ENCODE assay signal across 8 cellular contexts in genomic region chr16:81313731-81314602, GRCh38. TPM values are rescaled to one million over a fixed set of nuclear protein-coding genes. Genes with fewer than 3 reads are reported as not detected.
DNase-seq lines count a peak whose midpoint lies in the region; ATAC-seq, FAIRE-seq and TF ChIP-seq lines count a peak whose summit lies in the region.

No MANE protein-coding gene starts in this region.

- no peak for FAIRE-seq in GM12891 (lab: Jason Lieb, UNC)

- no peaks in the 10 kb centered on the region for H3K9me2 ChIP-seq in PC-3 (replicated peaks; ENCODE audit: low read length)

- no peaks in the 10 kb centered on the region for H3F3A ChIP-seq in PC-3 (ENCODE audit: low read length, unreplicated experiment)

- H3K79me2 ChIP-seq in PC-3 (ENCODE audit: low read length), result peaks cover 61% of the 10 kb centered on the region

- DNase-seq in GM12865 (ENCODE audit: low read depth), result peak; percentile 1
- no peak for DNase-seq in PC-3
- DNase-seq in neural crest cell (ENCODE audit: low read depth, low spot score), result no peak
- no peak for DNase-seq in stimulated activated CD4-positive, alpha-beta T cell treated with anti-CD3 and anti-CD28 coated beads, Interleukin-12 subunit alpha, Interleukin-12 subunit beta, amount 100 ng/mL, for 4 hours
- DNase-seq in GM12891 (ENCODE audit: insufficient read length, low spot score), result no peak

- H3K27me3 ChIP-seq in PC-3 (ENCODE audit: low read length), result no peaks in the 10 kb centered on the region
- no peaks in the 10 kb centered on the region for H3K27me3 ChIP-seq in endocrine pancreas (ENCODE audit: control insufficient read depth, insufficient read depth, low read length)

- H3K36me3 ChIP-seq in PC-3 (ENCODE audit: low read depth, low read length) (no peaks in the 10 kb centered on the region), endocrine pancreas (ENCODE audit: control insufficient read depth, insufficient read depth, low read length) (no peaks in the 10 kb centered on the region)

- TF ChIP-seq POLR2A in GM12891 (IDR thresholded peaks at IDR 0.05; ENCODE audit: low read depth, low read length), result no peak

- H3K4me3 ChIP-seq in GM12865 (ENCODE audit: low read depth, low read length), result peak overlapping the region; percentile 100
- H3K4me3 ChIP-seq in PC-3 (ENCODE audit: low read length), result peak overlapping the region; percentile 95
- H3K4me3 ChIP-seq in endocrine pancreas (ENCODE audit: control insufficient read depth, insufficient read depth, low read length), result peak overlapping the region; percentile 87

- peak overlapping the region; percentile 93 for H3K4me3 Mint-ChIP-seq in neural crest cell

- H3K9me3 ChIP-seq in PC-3 (ENCODE audit: low read length) (no peaks in the 10 kb centered on the region), endocrine pancreas (ENCODE audit: control insufficient read depth, low read length) (no peaks in the 10 kb centered on the region)

- TSS peak; percentile 80 for BruUV-seq in PC-3 (replicated peaks; lab: Mats Ljungman, UMichigan)

- POLR2A ChIA-PET in PC-3 (lab: Charles Lee; ENCODE audit: unreplicated experiment), result no interaction called here

- H3K4me1 ChIP-seq in PC-3 (ENCODE audit: insufficient read depth, low read length) (peaks cover 12% of the 10 kb centered on the region), endocrine pancreas (ENCODE audit: control insufficient read depth, insufficient read depth, low read length) (peaks cover 6% of the 10 kb centered on the region)

- CTCF ChIA-PET in PC-3 (lab: Charles Lee), result no interaction called here

- H3K4me2 ChIP-seq in PC-3 (ENCODE audit: low read length), result peak overlapping the region; percentile 95

- H3K9me3 Mint-ChIP-seq in neural crest cell, result no peaks in the 10 kb centered on the region

- H3K36me3 Mint-ChIP-seq in neural crest cell (ENCODE audit: low read depth), result no peaks in the 10 kb centered on the region

- ATAC-seq in PC-3 (no peak), HG03108 (IDR thresholded peaks at IDR 0.05; ENCODE audit: unreplicated experiment) (no peak), GM18858 (IDR thresholded peaks at IDR 0.05; ENCODE audit: unreplicated experiment) (no peak)

- peaks cover 29% of the 10 kb centered on the region for H3K4me1 Mint-ChIP-seq in neural crest cell

- H3K27ac ChIP-seq in PC-3 (ENCODE audit: low read length), result no peak overlapping the region

- H2AFZ ChIP-seq in PC-3 (ENCODE audit: low read length), result peak overlapping the region; percentile 86

- intact Hi-C loops in PC-3 (cut with micrococcal nuclease), result no loop called here

- peak overlapping the region; percentile 84 for H3K27ac Mint-ChIP-seq in neural crest cell (ENCODE audit: unreplicated experiment)

- no peaks in the 10 kb centered on the region for H3K27me3 Mint-ChIP-seq in neural crest cell (ENCODE audit: low read depth)

- peaks cover 10% of the 10 kb centered on the region; the same call in 1 of the 2 replicates for H4K20me1 ChIP-seq in PC-3 (ENCODE audit: low read length)

- H3K9ac ChIP-seq in PC-3 (ENCODE audit: low read length), result peak overlapping the region; percentile 84
- peak overlapping the region; percentile 74 for H3K9ac ChIP-seq in endocrine pancreas (ENCODE audit: control insufficient read depth, insufficient read depth, low read length)

- TF ChIP-seq CTCF in GM12865 (IDR thresholded peaks at IDR 0.05; ENCODE audit: insufficient read depth, low read depth, low read length, missing control alignments), result no peak
- no peak for TF ChIP-seq CTCF in PC-3 (conservative IDR thresholded peaks at IDR 0.05; ENCODE audit: low read depth, low read length)
- TF ChIP-seq CTCF in neural crest cell (conservative IDR thresholded peaks at IDR 0.05), result no peak

TF ChIP-seq in GM12891, 5 proteins besides CTCF, POLR2A, EP300 and RAD21:
- TF ChIP-seq SPI1 (IDR thresholded peaks at IDR 0.05; ENCODE audit: low read depth, low read length), result no peak
- no peak for TF ChIP-seq POU2F2 (IDR thresholded peaks at IDR 0.05; ENCODE audit: low read depth, low read length)

RNA-seq across cellular contexts. Expression of gene GAN, which starts 0.8 kb away (rescaled TPM):
- total RNA-seq in PC-3 (2014; rRNA removed) (5.3 and 5.8 TPM in 2 replicates), neural crest cell (16.1 and 18.6 TPM in 2 replicates)
- 0.40 TPM for polyA plus RNA-seq in GM12891 (2012; ENCODE audit: low read depth, missing spikeins)
